6 cellular contexts compared by ENCODE assay signal in the genomic region with DNA sequence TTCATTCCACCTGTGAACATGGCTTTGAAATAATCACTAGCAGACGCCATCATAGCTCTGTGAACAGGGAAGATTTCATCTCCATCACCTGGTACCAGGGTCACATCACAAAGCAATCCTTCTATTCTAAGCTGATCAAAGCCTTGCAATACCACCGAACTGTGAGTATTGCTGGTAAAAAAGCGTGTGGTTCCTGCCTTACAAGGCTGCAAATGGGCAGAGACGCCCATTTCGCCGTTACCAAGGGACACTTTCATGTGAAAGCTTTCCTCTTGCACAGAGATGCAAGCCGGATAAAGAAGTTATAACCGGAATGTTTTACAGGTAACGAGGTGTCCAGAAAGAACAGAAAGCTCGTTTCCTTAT. TPM values are rescaled to one million over a fixed set of nuclear protein-coding genes. Genes with fewer than 3 reads are reported as not detected.
DNase-seq lines count a peak whose midpoint lies in the region; ATAC-seq and TF ChIP-seq lines count a peak whose summit lies in the region.

No MANE protein-coding gene starts in this region.

- H3K36me3 ChIP-seq in neural cell (ENCODE audit: insufficient read depth, low read length), result peaks cover 6% of the 10 kb centered on the region

- no peaks in the 10 kb centered on the region for H3K9me2 ChIP-seq in neural cell (ENCODE audit: insufficient read depth, low read length)

- H3K27me3 ChIP-seq in neural cell (ENCODE audit: insufficient read depth, low read depth, low read length), result no peaks in the 10 kb centered on the region

- H3K9ac ChIP-seq in neural cell (ENCODE audit: low read length), result peak overlapping the region; percentile 96

- no peaks in the 10 kb centered on the region for H3K9me3 Mint-ChIP-seq in MCF 10A (ENCODE audit: unreplicated experiment)

- no peak for TF ChIP-seq CTCF in MCF 10A (IDR thresholded peaks at IDR 0.05; ENCODE audit: unreplicated experiment)
- TF ChIP-seq CTCF in neural cell (IDR thresholded peaks at IDR 0.05; ENCODE audit: poor library complexity, severe bottlenecking), result no peak

- CTCF ChIA-PET in MCF 10A (lab: Yijun Ruan, JAX), result interaction anchor here (0.5 to 1.2 kb wide), 5 partner anchors 8 to 1044 kb away, joined by 3 to 8 read pairs (median 3); no protein-coding TSS in a partner anchor

- no peak for TF ChIP-seq EP300 in neural cell (conservative IDR thresholded peaks at IDR 0.05; ENCODE audit: poor library complexity, severe bottlenecking)

- H3K4me3 ChIP-seq in neural cell (ENCODE audit: low read length), result peak overlapping the region; percentile 86

- H4K20me1 ChIP-seq in neural cell (ENCODE audit: insufficient read depth), result no peaks in the 10 kb centered on the region

- peak overlapping the region; percentile 94 for H3K27ac ChIP-seq in neural cell (ENCODE audit: low read length)

- no peak for TF ChIP-seq RAD21 in neural cell (conservative IDR thresholded peaks at IDR 0.05)

- intact Hi-C loops in MCF 10A (cut with micrococcal nuclease), result no loop called here

- peak; percentile 6 for DNase-seq in GM03348 (ENCODE audit: low spot score)
- DNase-seq in MCF 10A (ENCODE audit: unreplicated experiment), result peak; percentile 8
- no peak for DNase-seq in NCI-H1417 (lab: John Stamatoyannopoulos, UW)

- peak overlapping the region; percentile 75 for H3K4me3 Mint-ChIP-seq in MCF 10A (ENCODE audit: unreplicated experiment)

- no peaks in the 10 kb centered on the region for H3K27me3 Mint-ChIP-seq in MCF 10A (ENCODE audit: insufficient read depth, unreplicated experiment)

- no peaks in the 10 kb centered on the region for H3K9me3 ChIP-seq in neural cell (ENCODE audit: low read length)

- peak; percentile 12 for ATAC-seq in HG03066 (IDR thresholded peaks at IDR 0.05; ENCODE audit: low read depth, unreplicated experiment)
- no peak for ATAC-seq in HG02759 (IDR thresholded peaks at IDR 0.05; ENCODE audit: unreplicated experiment)

- peak overlapping the region; percentile 88 for H3K27ac Mint-ChIP-seq in MCF 10A (ENCODE audit: low read depth, unreplicated experiment)

- peak overlapping the region; percentile 93 for H2AFZ ChIP-seq in neural cell (ENCODE audit: low read depth, low read length)

- H3K79me2 ChIP-seq in neural cell (replicated peaks; ENCODE audit: insufficient read depth, low read length), result peaks cover 55% of the 10 kb centered on the region

- H3K4me1 Mint-ChIP-seq in MCF 10A (ENCODE audit: insufficient read depth, unreplicated experiment), result peaks cover 6% of the 10 kb centered on the region

- BruUV-seq in MCF 10A (replicated peaks; lab: Mats Ljungman, UMichigan), result no TSS peak

- H3K36me3 Mint-ChIP-seq in MCF 10A (ENCODE audit: insufficient read depth, unreplicated experiment), result peaks cover 14% of the 10 kb centered on the region

- H3K4me2 ChIP-seq in neural cell (ENCODE audit: low read length), result peak overlapping the region; percentile 89

- no peaks in the 10 kb centered on the region for H3F3A ChIP-seq in neural cell (ENCODE audit: insufficient read depth, low read length, poor library complexity, severe bottlenecking)

- POLR2A ChIA-PET in MCF 10A (lab: Yijun Ruan, JAX), result interaction anchor here (0.6 to 1.8 kb wide), 6 partner anchors 8 to 910 kb away, joined by 3 to 6 read pairs (median 3); no protein-coding TSS in a partner anchor

TF ChIP-seq in neural cell, 6 proteins besides CTCF, POLR2A, EP300 and RAD21:
- TF ChIP-seq EZH2 (IDR thresholded peaks at IDR 0.05; ENCODE audit: borderline replicate concordance, insufficient read depth, low read length, poor library complexity, severe bottlenecking) (no peak), POLR2AphosphoS5 (IDR thresholded peaks at IDR 0.05) (no peak), TAF1 (IDR thresholded peaks at IDR 0.05; ENCODE audit: low read depth) (no peak), SMC3 (conservative IDR thresholded peaks at IDR 0.05; ENCODE audit: poor library complexity) (no peak), MXI1 (conservative IDR thresholded peaks at IDR 0.05; ENCODE audit: poor library complexity, severe bottlenecking) (no peak)
- TF ChIP-seq, protein P1, sequence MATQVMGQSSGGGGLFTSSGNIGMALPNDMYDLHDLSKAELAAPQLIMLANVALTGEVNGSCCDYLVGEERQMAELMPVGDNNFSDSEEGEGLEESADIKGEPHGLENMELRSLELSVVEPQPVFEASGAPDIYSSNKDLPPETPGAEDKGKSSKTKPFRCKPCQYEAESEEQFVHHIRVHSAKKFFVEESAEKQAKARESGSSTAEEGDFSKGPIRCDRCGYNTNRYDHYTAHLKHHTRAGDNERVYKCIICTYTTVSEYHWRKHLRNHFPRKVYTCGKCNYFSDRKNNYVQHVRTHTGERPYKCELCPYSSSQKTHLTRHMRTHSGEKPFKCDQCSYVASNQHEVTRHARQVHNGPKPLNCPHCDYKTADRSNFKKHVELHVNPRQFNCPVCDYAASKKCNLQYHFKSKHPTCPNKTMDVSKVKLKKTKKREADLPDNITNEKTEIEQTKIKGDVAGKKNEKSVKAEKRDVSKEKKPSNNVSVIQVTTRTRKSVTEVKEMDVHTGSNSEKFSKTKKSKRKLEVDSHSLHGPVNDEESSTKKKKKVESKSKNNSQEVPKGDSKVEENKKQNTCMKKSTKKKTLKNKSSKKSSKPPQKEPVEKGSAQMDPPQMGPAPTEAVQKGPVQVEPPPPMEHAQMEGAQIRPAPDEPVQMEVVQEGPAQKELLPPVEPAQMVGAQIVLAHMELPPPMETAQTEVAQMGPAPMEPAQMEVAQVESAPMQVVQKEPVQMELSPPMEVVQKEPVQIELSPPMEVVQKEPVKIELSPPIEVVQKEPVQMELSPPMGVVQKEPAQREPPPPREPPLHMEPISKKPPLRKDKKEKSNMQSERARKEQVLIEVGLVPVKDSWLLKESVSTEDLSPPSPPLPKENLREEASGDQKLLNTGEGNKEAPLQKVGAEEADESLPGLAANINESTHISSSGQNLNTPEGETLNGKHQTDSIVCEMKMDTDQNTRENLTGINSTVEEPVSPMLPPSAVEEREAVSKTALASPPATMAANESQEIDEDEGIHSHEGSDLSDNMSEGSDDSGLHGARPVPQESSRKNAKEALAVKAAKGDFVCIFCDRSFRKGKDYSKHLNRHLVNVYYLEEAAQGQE (IDR thresholded peaks at IDR 0.05; ENCODE audit: borderline replicate concordance), result no peak

RNA-seq across cellular contexts. Expression of a gene that starts 0.6 kb away (rescaled TPM):
- 9.8 and 11.6 TPM in 2 replicates for total RNA-seq in MCF 10A (2022)
- polyA plus RNA-seq in neural cell, result 39.6 and 40.9 TPM in 2 replicates
- 117 and 131 TPM in 2 replicates for polyA minus RNA-seq in neural cell

RNA-seq across cellular contexts. Expression of a gene that starts 16.1 kb away (rescaled TPM):
- total RNA-seq in MCF 10A (2022), result not detected in 2 replicates
- polyA plus RNA-seq in neural cell, result not detected in 2 replicates
- not detected in 2 replicates for polyA minus RNA-seq in neural cell

RNA-seq across cellular contexts. Expression of a gene that starts 29.5 kb away (rescaled TPM):
- not detected in 2 replicates for total RNA-seq in MCF 10A (2022)
- not detected in 2 replicates for polyA plus RNA-seq in neural cell
- not detected in 2 replicates for polyA minus RNA-seq in neural cell

RNA-seq across cellular contexts. Expression of a gene that starts 33.3 kb away (rescaled TPM):
- total RNA-seq in MCF 10A (2022), result not detected in 2 replicates
- not detected in 2 replicates for polyA plus RNA-seq in neural cell
- not detected in 2 replicates for polyA minus RNA-seq in neural cell

RNA-seq across cellular contexts. Expression of a gene that starts 50.6 kb away (rescaled TPM):
- total RNA-seq in MCF 10A (2022), result not detected in 2 replicates
- polyA plus RNA-seq in neural cell, result not detected in 2 replicates
- not detected in 2 replicates for polyA minus RNA-seq in neural cell

Comparison
In these comparisons a context has a peak if more than half of its experiments do, and no peak if none do; other contexts are left out.
1. DNase-seq: peak in GM03348 (single experiment) and MCF 10A (single experiment); none in NCI-H1417 (0 of 3).